In genomic region chr13:41018583-41018909, GRCh38 we compare ENCODE assay signal across 8 cellular contexts. TPM values are rescaled to one million over a fixed set of nuclear protein-coding genes. Genes with fewer than 3 reads are reported as not detected.
A peak's percentile ranks its signal among the peaks of the same experiment; 100 is the strongest.
DNase-seq lines count a peak whose midpoint lies in the region; ATAC-seq and TF ChIP-seq lines count a peak whose summit lies in the region.

No MANE protein-coding gene starts in this region.

- peaks cover 0 to 69% (median 11%) of the 10 kb centered on the region in 4 donors for H3K4me1 ChIP-seq in tibial nerve

- peak overlapping the region; percentile 37 to 88 (median 82) for H3K27ac ChIP-seq in tibial nerve

- CTCF ChIA-PET in activated naive CD4-positive, alpha-beta T cell treated with anti-CD3 and anti-CD28 coated beads for 36 hours (lab: Charles Lee) = interaction anchor here (1.0 to 3.1 kb wide), 8 partner anchors 11 to 204 kb away, joined by 3 to 25 read pairs (median 8); no protein-coding TSS in a partner anchor

- no peaks in the 10 kb centered on the region for H3K27me3 Mint-ChIP-seq in activated naive CD4-positive, alpha-beta T cell treated with anti-CD3 and anti-CD28 coated beads for 36 hours (ENCODE audit: low read depth)
- no peaks in the 10 kb centered on the region for H3K27me3 Mint-ChIP-seq in activated naive CD8-positive, alpha-beta T cell treated with anti-CD3 and anti-CD28 coated beads, Interleukin-2, amount 50 U/mL, for 24 hours
- H3K27me3 Mint-ChIP-seq in memory B cell = no peaks in the 10 kb centered on the region

- H3K36me3 Mint-ChIP-seq in activated naive CD4-positive, alpha-beta T cell treated with anti-CD3 and anti-CD28 coated beads for 36 hours (ENCODE audit: low read depth) = peaks cover 14% of the 10 kb centered on the region
- peaks cover 11% of the 10 kb centered on the region for H3K36me3 Mint-ChIP-seq in activated naive CD8-positive, alpha-beta T cell treated with anti-CD3 and anti-CD28 coated beads, Interleukin-2, amount 50 U/mL, for 24 hours (ENCODE audit: low read depth)
- H3K36me3 Mint-ChIP-seq in memory B cell = peaks cover 5% of the 10 kb centered on the region

- no peaks in the 10 kb centered on the region for H3K36me3 ChIP-seq in tibial nerve

- H3K27me3 ChIP-seq in tibial nerve = peaks cover 0 to 2% of the 10 kb centered on the region in 2 donors

- peak overlapping the region; percentile 89 for H3K4me3 Mint-ChIP-seq in activated naive CD4-positive, alpha-beta T cell treated with anti-CD3 and anti-CD28 coated beads for 36 hours
- peak overlapping the region; percentile 91 for H3K4me3 Mint-ChIP-seq in activated naive CD8-positive, alpha-beta T cell treated with anti-CD3 and anti-CD28 coated beads, Interleukin-2, amount 50 U/mL, for 24 hours
- peak overlapping the region; percentile 93 for H3K4me3 Mint-ChIP-seq in memory B cell

- TF ChIP-seq POLR2A in tibial nerve (IDR thresholded peaks at IDR 0.05) = no peak

- no peak for TF ChIP-seq EP300 in tibial nerve (IDR thresholded peaks at IDR 0.05)

- TF ChIP-seq CTCF in tibial nerve (IDR thresholded peaks at IDR 0.05) = no peak

- 72 to 84% methylated on average over 1 of the region's 1 CpG for WGBS in tibial nerve, 2 donors

- H3K9me3 Mint-ChIP-seq in activated naive CD4-positive, alpha-beta T cell treated with anti-CD3 and anti-CD28 coated beads for 36 hours = no peaks in the 10 kb centered on the region
- no peaks in the 10 kb centered on the region for H3K9me3 Mint-ChIP-seq in activated naive CD8-positive, alpha-beta T cell treated with anti-CD3 and anti-CD28 coated beads, Interleukin-2, amount 50 U/mL, for 24 hours
- no peaks in the 10 kb centered on the region for H3K9me3 Mint-ChIP-seq in memory B cell

- intact Hi-C loops in activated naive CD4-positive, alpha-beta T cell treated with anti-CD3 and anti-CD28 coated beads for 36 hours (cut with micrococcal nuclease) = loop anchor here (1.0 to 10.0 kb wide), 4 partner anchors 14 to 1984 kb away; partner anchors contain the start of genes NAA16, NHLRC3 and PROSER1

- H3K4me1 Mint-ChIP-seq in activated naive CD4-positive, alpha-beta T cell treated with anti-CD3 and anti-CD28 coated beads for 36 hours (ENCODE audit: low read depth) = peaks cover 34% of the 10 kb centered on the region
- peaks cover 41% of the 10 kb centered on the region for H3K4me1 Mint-ChIP-seq in activated naive CD8-positive, alpha-beta T cell treated with anti-CD3 and anti-CD28 coated beads, Interleukin-2, amount 50 U/mL, for 24 hours
- H3K4me1 Mint-ChIP-seq in memory B cell = peaks cover 29% of the 10 kb centered on the region

- peak overlapping the region in 2 of 4 donors; percentile 31 to 43 for H3K4me3 ChIP-seq in tibial nerve

- no peaks in the 10 kb centered on the region for H3K9me3 ChIP-seq in tibial nerve

- no peak for ATAC-seq in activated naive CD8-positive, alpha-beta T cell treated with anti-CD3 and anti-CD28 coated beads, Interleukin-2, amount 50 U/mL, for 24 hours
- ATAC-seq in memory B cell (ENCODE audit: low read depth) = no peak

- DNase-seq in activated naive CD4-positive, alpha-beta T cell treated with anti-CD3 and anti-CD28 coated beads for 36 hours = no peak
- DNase-seq in activated naive CD4-positive, alpha-beta T cell treated with Interleukin-2 at 50 U/mL for 16 hours = no peak
- DNase-seq in activated naive CD8-positive, alpha-beta T cell treated with anti-CD3 and anti-CD28 coated beads, Interleukin-2, amount 50 U/mL, for 24 hours = no peak
- no peak for DNase-seq in memory B cell (ENCODE audit: low spot score in 2 of 2)
- no peak for DNase-seq in tibial nerve (ENCODE audit: low spot score in 2 of 2)
- DNase-seq in effector CD8-positive, alpha-beta T cell (lab: John Stamatoyannopoulos, UW) = no peak
- DNase-seq in stimulated activated naive CD4-positive, alpha-beta T cell (lab: John Stamatoyannopoulos, UW) = no peak
- no peak for DNase-seq in NCI-H1694 treated with DMSO at 0.1 percent for 48 hours (lab: John Stamatoyannopoulos, UW)

- H3K27ac Mint-ChIP-seq in activated naive CD4-positive, alpha-beta T cell treated with anti-CD3 and anti-CD28 coated beads for 36 hours = peak overlapping the region; percentile 96
- peak overlapping the region; percentile 96 for H3K27ac Mint-ChIP-seq in activated naive CD8-positive, alpha-beta T cell treated with anti-CD3 and anti-CD28 coated beads, Interleukin-2, amount 50 U/mL, for 24 hours
- peak overlapping the region; percentile 99 for H3K27ac Mint-ChIP-seq in memory B cell

RNA-seq across cellular contexts. Expression of gene ELF1, which starts 0.6 kb away (rescaled TPM):
- total RNA-seq in activated naive CD4-positive, alpha-beta T cell treated with anti-CD3 and anti-CD28 coated beads for 36 hours = 10 to 100 TPM; 61.7 to 62.3 TPM
- 100 to 1,000 TPM in 2 of 4 donors, 10 to 100 TPM in 2; 54.6 to 118 (median 98.6) TPM for total RNA-seq in tibial nerve

RNA-seq across cellular contexts. Expression of gene WBP4, which starts 42.8 kb away (rescaled TPM):
- 1 to 10 TPM; 8.1 to 8.2 TPM for total RNA-seq in activated naive CD4-positive, alpha-beta T cell treated with anti-CD3 and anti-CD28 coated beads for 36 hours
- total RNA-seq in tibial nerve = 10 to 100 TPM; 10.2 to 27.1 (median 15.5) TPM
